In the genomic region with DNA sequence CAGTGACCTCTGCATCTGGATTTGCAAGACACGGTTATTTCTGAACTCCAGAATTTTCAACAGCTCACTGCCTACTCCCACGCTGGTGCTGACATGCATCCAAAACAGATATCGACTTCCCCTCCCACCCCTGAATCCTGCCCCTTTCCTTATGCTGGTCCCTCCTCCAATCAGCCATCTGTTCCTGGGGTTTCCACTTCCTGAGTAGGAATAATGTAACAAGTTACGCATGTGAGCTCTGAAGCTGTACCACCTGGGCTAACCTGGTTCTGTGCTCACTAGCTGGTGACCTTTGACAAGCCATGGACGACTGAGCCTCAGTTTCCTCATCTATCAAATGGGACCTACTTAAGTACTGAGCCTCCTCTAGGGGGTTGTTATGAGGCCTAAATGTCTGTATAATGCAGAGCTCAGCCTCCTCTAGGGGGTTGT, we compare ENCODE assay signal across 1 cellular context.
TF ChIP-seq lines count a peak whose summit lies in the region.

No MANE protein-coding gene starts in this region.

TF ChIP-seq in HepG2, 621 proteins besides CTCF, POLR2A, EP300 and RAD21 (continued from another document):
- TF ChIP-seq FOXJ3 (CRISPR knock-in tag; IDR thresholded peaks at IDR 0.05; ENCODE audit: borderline replicate concordance), result no peak
TF ChIP-seq in HepG2: peak in this region for 1.
